ENCODE assay signal across 8 cellular contexts in the genomic region with DNA sequence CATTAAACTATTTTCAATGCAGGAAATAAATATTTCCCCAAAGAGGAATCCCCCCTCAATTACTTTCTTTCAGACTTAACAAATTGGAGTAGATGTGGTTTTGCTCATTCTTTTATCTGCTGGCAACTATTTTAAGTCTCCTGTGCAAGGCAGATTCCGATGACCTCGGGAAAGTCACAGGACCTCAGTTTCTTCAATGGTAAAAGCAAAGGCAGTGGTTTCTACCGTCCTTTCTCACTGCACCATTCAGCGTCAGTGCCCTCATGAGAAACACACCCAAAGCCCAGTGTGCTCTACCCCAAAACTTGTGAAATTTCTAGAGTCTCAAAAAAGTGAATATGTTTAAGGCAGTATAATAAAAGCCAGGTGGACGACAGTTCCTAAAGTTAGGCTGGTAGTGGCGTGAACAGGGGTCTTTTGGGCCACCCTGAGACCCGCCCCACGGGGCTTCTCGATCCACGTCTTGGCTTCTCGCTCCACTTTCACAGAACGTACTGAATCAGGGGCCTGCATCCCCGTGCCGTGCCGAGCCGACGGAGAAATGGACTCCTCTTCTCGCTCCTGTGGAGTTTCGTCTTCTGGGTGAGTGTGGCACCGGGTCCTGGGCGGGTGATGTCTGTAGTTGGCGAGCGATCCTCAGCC.
A peak's percentile ranks its signal among the peaks of the same experiment; 100 is the strongest.
DNase-seq lines count a peak whose midpoint lies in the region; ATAC-seq lines count a peak whose summit lies in the region.

No MANE protein-coding gene starts in this region.

- peaks cover 14 to 16% of the 10 kb centered on the region in 2 donors for H3K4me1 ChIP-seq in muscle layer of duodenum (ENCODE audit: control insufficient read depth in 1 of 2, insufficient read depth in 2 of 2, low read length in 2 of 2)

- H3K36me3 ChIP-seq in muscle layer of duodenum (ENCODE audit: control insufficient read depth in 1 of 2, insufficient read depth in 2 of 2, low read length in 2 of 2) = peaks cover 0 to 4% of the 10 kb centered on the region in 2 donors

- H3K27ac ChIP-seq in muscle layer of duodenum (ENCODE audit: low read length) = peak overlapping the region; percentile 99

- peak overlapping the region; percentile 93 for H3K4me3 Mint-ChIP-seq in T-helper 2 cell treated with Interferon-gamma antibody and Interleukin-4, amounts not matched to agents 5 μg/mL and 100 μg/mL, for 36 hours

- peaks cover 31% of the 10 kb centered on the region for H3K4me1 Mint-ChIP-seq in T-helper 2 cell treated with Interferon-gamma antibody and Interleukin-4, amounts not matched to agents 5 μg/mL and 100 μg/mL, for 36 hours (ENCODE audit: low read depth)

- H3K36me3 Mint-ChIP-seq in T-helper 2 cell treated with Interferon-gamma antibody and Interleukin-4, amounts not matched to agents 5 μg/mL and 100 μg/mL, for 36 hours (ENCODE audit: low read depth) = peaks cover 7% of the 10 kb centered on the region

- ATAC-seq in HG03159 (IDR thresholded peaks at IDR 0.05; ENCODE audit: unreplicated experiment) (peak; percentile 19), GM19023 (IDR thresholded peaks at IDR 0.05; ENCODE audit: unreplicated experiment) (no peak)

- H3K27me3 Mint-ChIP-seq in T-helper 2 cell treated with Interferon-gamma antibody and Interleukin-4, amounts not matched to agents 5 μg/mL and 100 μg/mL, for 36 hours (ENCODE audit: low read depth) = peaks cover 32% of the 10 kb centered on the region

- peak; percentile 8 for DNase-seq in stimulated activated CD8-positive, alpha-beta memory T cell treated with anti-CD3 and anti-CD28 coated beads, Interleukin-15, amount 100 ng/mL, for 24 hours (ENCODE audit: low read depth)
- no peak for DNase-seq in stimulated activated CD8-positive, alpha-beta memory T cell treated with anti-CD3 and anti-CD28 coated beads, Interleukin-4, amount 100 ng/mL, for 48 hours
- no peak for DNase-seq in T-helper 2 cell treated with Interferon-gamma antibody and Interleukin-4, amounts not matched to agents 5 μg/mL and 100 μg/mL, for 36 hours (ENCODE audit: low spot score)
- peak; percentile 1 for DNase-seq in fibroblast of gingiva (ENCODE audit: low read depth)
- no peak for DNase-seq in KG1 (lab: John Stamatoyannopoulos, UW)

- peak overlapping the region; percentile 89 for H3K27ac Mint-ChIP-seq in T-helper 2 cell treated with Interferon-gamma antibody and Interleukin-4, amounts not matched to agents 5 μg/mL and 100 μg/mL, for 36 hours

- no peaks in the 10 kb centered on the region for H3K9me3 Mint-ChIP-seq in T-helper 2 cell treated with Interferon-gamma antibody and Interleukin-4, amounts not matched to agents 5 μg/mL and 100 μg/mL, for 36 hours

- peak overlapping the region; percentile 74 to 100 for H3K4me3 ChIP-seq in muscle layer of duodenum (ENCODE audit: low read depth in 1 of 2, low read length in 2 of 2)

- no peaks in the 10 kb centered on the region for H3K9me3 ChIP-seq in muscle layer of duodenum (ENCODE audit: control insufficient read depth in 1 of 2, low read length in 2 of 2)

- H3K27me3 ChIP-seq in muscle layer of duodenum (ENCODE audit: low read depth, low read length) = no peaks in the 10 kb centered on the region

Comparison
In these comparisons a context has a peak if more than half of its experiments do, and no peak if none do; other contexts are left out.
1. DNase-seq: peak in stimulated activated CD8-positive, alpha-beta memory T cell treated with anti-CD3 and anti-CD28 coated beads, Interleukin-15, amount 100 ng/mL, for 24 hours (single experiment) and fibroblast of gingiva (single experiment); none in stimulated activated CD8-positive, alpha-beta memory T cell treated with anti-CD3 and anti-CD28 coated beads, Interleukin-4, amount 100 ng/mL, for 48 hours (single experiment), T-helper 2 cell treated with Interferon-gamma antibody and Interleukin-4, amounts not matched to agents 5 μg/mL and 100 μg/mL, for 36 hours (single experiment) and KG1 (single experiment).